In the genomic region with DNA sequence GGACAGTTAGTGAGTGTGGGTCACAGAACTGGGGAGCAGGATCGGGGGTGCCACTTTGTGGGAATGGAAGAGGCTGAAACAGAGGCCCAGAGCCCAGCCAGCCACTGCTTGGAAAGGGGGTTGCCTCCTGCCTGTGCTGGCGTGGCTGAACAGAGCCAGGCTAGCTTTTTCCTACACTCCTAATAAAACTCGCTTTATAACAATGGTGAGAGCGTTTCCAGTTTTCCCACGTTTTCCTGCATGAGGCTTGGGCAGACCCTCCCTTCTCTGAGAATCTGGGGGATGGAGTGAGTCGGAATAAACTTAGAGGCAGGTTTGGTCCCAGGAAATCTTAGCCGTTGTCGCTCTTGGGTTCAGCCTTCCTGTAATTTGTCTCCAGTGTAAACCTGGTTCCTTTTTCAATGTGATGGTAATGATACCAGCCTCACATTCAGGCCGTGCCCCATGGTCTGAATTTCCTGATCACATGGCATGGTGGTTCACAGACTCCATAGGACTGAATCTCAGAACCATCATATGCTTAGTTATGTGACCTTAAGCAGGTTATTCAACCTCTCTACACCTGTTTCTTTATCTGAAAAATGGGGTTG, we compare ENCODE assay signal across 22 cellular contexts. TPM values are rescaled to one million over a fixed set of nuclear protein-coding genes. Genes with fewer than 3 reads are reported as not detected.
A peak's percentile ranks its signal among the peaks of the same experiment; 100 is the strongest.
DNase-seq lines count a peak whose midpoint lies in the region; ATAC-seq and TF ChIP-seq lines count a peak whose summit lies in the region.
"Had no signal": no experiment of that assay in that cellular context is flagged by ENCODE, and none has a peak within 500 bp of the region (broad histone marks: within the 10 kb centered on the region; RNA-seq: fewer than 3 reads in every experiment).

No MANE protein-coding gene starts in this region.

- H3K27me3 Mint-ChIP-seq in WTC11 (ENCODE audit: low read depth) (peaks cover 46% of the 10 kb centered on the region), neural crest cell (ENCODE audit: low read depth) (peaks cover 86% of the 10 kb centered on the region), natural killer cell (ENCODE audit: low read depth in 2 of 2) (peaks cover 49 to 75% of the 10 kb centered on the region in 2 donors)

- DNase-seq in WTC11 (ENCODE audit: low spot score) (no peak), epithelial cell of proximal tubule (ENCODE audit: low read depth) (no peak), neural crest cell (ENCODE audit: low read depth, low spot score) (no peak), tibial artery (no peak), natural killer cell (no peak), NCI-H2081 treated with DMSO at 0.1 percent for 48 hours (lab: John Stamatoyannopoulos, UW) (no peak), DMS153 treated with DMSO at 0.1 percent for 48 hours (lab: John Stamatoyannopoulos, UW; ENCODE audit: unreplicated experiment) (no peak)
- DNase-seq: activated CD4-positive, CD25-positive, alpha-beta regulatory T cell treated with anti-CD3 and anti-CD28 coated beads, Interleukin-2, amount 50 U/mL, for 72 hours; activated CD8-positive, alpha-beta memory T cell treated with anti-CD3 and anti-CD28 coated beads for 24 hours; activated naive CD4-positive, alpha-beta T cell treated with anti-CD3 and anti-CD28 coated beads, Interleukin-2, amount 10 ng/mL, durations not matched to agents 7 days and 5 days; activated T-cell treated with anti-CD3 and anti-CD28 coated beads, Interleukin-2, amount 50 U/mL, for 48 hours; CD8-positive, alpha-beta memory T cell; DMS79 treated with DMSO at 0.1 percent for 48 hours; foreskin melanocyte; HFFc6; MM.1S; NCI-H1694; NCI-H345; SK-N-SH; T-helper 9 cell had no signal

- no peak for TF ChIP-seq CTCF in WTC11 (IDR thresholded peaks at IDR 0.05)
- no peak for TF ChIP-seq CTCF in epithelial cell of proximal tubule (conservative IDR thresholded peaks at IDR 0.05; ENCODE audit: low read depth, low read length)
- no peak for TF ChIP-seq CTCF in neural crest cell (conservative IDR thresholded peaks at IDR 0.05)
- TF ChIP-seq CTCF in tibial artery (IDR thresholded peaks at IDR 0.05): no peak
- no peak for TF ChIP-seq CTCF in natural killer cell (IDR thresholded peaks at IDR 0.05)

- H3K4me3 ChIP-seq in epithelial cell of proximal tubule (ENCODE audit: low read depth, low read length): peak overlapping the region; percentile 64
- peak overlapping the region; percentile 51 to 64 for H3K4me3 ChIP-seq in tibial artery

- no peaks in the 10 kb centered on the region for H3K36me3 Mint-ChIP-seq in WTC11
- no peaks in the 10 kb centered on the region for H3K36me3 Mint-ChIP-seq in neural crest cell (ENCODE audit: low read depth)
- H3K36me3 Mint-ChIP-seq in natural killer cell: no peaks in the 10 kb centered on the region
- H3K36me3 Mint-ChIP-seq: activated naive CD4-positive, alpha-beta T cell treated with anti-CD3 and anti-CD28 coated beads, Interleukin-2, amount 10 ng/mL, durations not matched to agents 7 days and 5 days; IgD-negative memory B cell had no signal

- H3K36me3 ChIP-seq in tibial artery: no peaks in the 10 kb centered on the region

- no peak for ATAC-seq in WTC11
- no peak for ATAC-seq in HG02973 (IDR thresholded peaks at IDR 0.05; ENCODE audit: unreplicated experiment)
- ATAC-seq in natural killer cell: no peak

- intact Hi-C loops in tibial artery (cut with DNase I; ENCODE audit: low total_unique reads): no loop called here
- intact Hi-C loops in natural killer cell (cut with micrococcal nuclease): no loop called here

- H3K4me1 ChIP-seq in tibial artery: peaks cover 0 to 16% (median 5%) of the 10 kb centered on the region in 4 donors

- peak overlapping the region in 1 of 2 donors; percentile 6 for H3K27ac ChIP-seq in tibial artery

- H3K27ac Mint-ChIP-seq in WTC11 (no peak overlapping the region), neural crest cell (ENCODE audit: unreplicated experiment) (no peak overlapping the region), natural killer cell (no peak overlapping the region)
- H3K27ac Mint-ChIP-seq: activated naive CD4-positive, alpha-beta T cell treated with anti-CD3 and anti-CD28 coated beads, Interleukin-2, amount 10 ng/mL, durations not matched to agents 7 days and 5 days; CD8-positive, alpha-beta memory T cell; HFFc6; IgD-negative memory B cell had no signal

- H3K9me3 ChIP-seq in tibial artery: no peaks in the 10 kb centered on the region
- H3K9me3 ChIP-seq: SK-N-SH had no signal

- POLR2A ChIA-PET in WTC11 (lab: Charles Lee): no interaction called here

- peaks cover 0 to 34% of the 10 kb centered on the region in 2 donors for H3K27me3 ChIP-seq in tibial artery

- peaks cover 39% of the 10 kb centered on the region for H3K4me1 Mint-ChIP-seq in WTC11
- H3K4me1 Mint-ChIP-seq in neural crest cell: peaks cover 3% of the 10 kb centered on the region
- H3K4me1 Mint-ChIP-seq in natural killer cell: peaks cover 0 to 4% of the 10 kb centered on the region in 2 donors

- H3K4me3 Mint-ChIP-seq in WTC11: 0 out of 2 replicates have a peak overlapping the region, but pooled peaks have one; percentile 93
- peak overlapping the region; percentile 47 for H3K4me3 Mint-ChIP-seq in neural crest cell
- no peak overlapping the region for H3K4me3 Mint-ChIP-seq in natural killer cell
- H3K4me3 Mint-ChIP-seq: activated naive CD4-positive, alpha-beta T cell treated with anti-CD3 and anti-CD28 coated beads, Interleukin-2, amount 10 ng/mL, durations not matched to agents 7 days and 5 days; CD8-positive, alpha-beta memory T cell; HFFc6; IgD-negative memory B cell had no signal

- CTCF ChIA-PET in WTC11 (lab: Charles Lee): interaction anchor here (1.2 to 1.5 kb wide), 2 partner anchors 19 to 109 kb away, joined by 3 to 5 read pairs; no protein-coding TSS in a partner anchor

- H3K9me3 Mint-ChIP-seq in WTC11: no peaks in the 10 kb centered on the region
- H3K9me3 Mint-ChIP-seq in neural crest cell: no peaks in the 10 kb centered on the region
- no peaks in the 10 kb centered on the region for H3K9me3 Mint-ChIP-seq in natural killer cell
- H3K9me3 Mint-ChIP-seq: activated naive CD4-positive, alpha-beta T cell treated with anti-CD3 and anti-CD28 coated beads, Interleukin-2, amount 10 ng/mL, durations not matched to agents 7 days and 5 days; CD8-positive, alpha-beta memory T cell; HFFc6 had no signal

TF ChIP-seq in WTC11, 78 proteins besides CTCF, POLR2A, EP300 and RAD21:
- TF ChIP-seq NFATC4 (CRISPR knock-in tag; IDR thresholded peaks at IDR 0.05) (no peak), ZSCAN18 (CRISPR knock-in tag; IDR thresholded peaks at IDR 0.05) (no peak), ZNF232 (CRISPR knock-in tag; IDR thresholded peaks at IDR 0.05) (no peak), NR3C1 (CRISPR knock-in tag; conservative IDR thresholded peaks at IDR 0.05; ENCODE audit: low read depth) (no peak), ZNF219 (CRISPR knock-in tag; IDR thresholded peaks at IDR 0.05; ENCODE audit: borderline replicate concordance) (no peak), TEAD1 (CRISPR knock-in tag; IDR thresholded peaks at IDR 0.05) (no peak), TEAD4 (CRISPR knock-in tag; IDR thresholded peaks at IDR 0.05) (no peak), RORB (CRISPR knock-in tag; IDR thresholded peaks at IDR 0.05) (no peak), SP1 (CRISPR knock-in tag; conservative IDR thresholded peaks at IDR 0.05) (no peak), NFE2L1 (CRISPR knock-in tag; IDR thresholded peaks at IDR 0.05) (no peak), ELF4 (CRISPR knock-in tag; IDR thresholded peaks at IDR 0.05; ENCODE audit: low read depth) (no peak), E2F1 (CRISPR knock-in tag; IDR thresholded peaks at IDR 0.05) (no peak)
- TF ChIP-seq, protein P1, sequence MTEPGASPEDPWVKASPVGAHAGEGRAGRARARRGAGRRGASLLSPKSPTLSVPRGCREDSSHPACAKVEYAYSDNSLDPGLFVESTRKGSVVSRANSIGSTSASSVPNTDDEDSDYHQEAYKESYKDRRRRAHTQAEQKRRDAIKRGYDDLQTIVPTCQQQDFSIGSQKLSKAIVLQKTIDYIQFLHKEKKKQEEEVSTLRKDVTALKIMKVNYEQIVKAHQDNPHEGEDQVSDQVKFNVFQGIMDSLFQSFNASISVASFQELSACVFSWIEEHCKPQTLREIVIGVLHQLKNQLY (CRISPR knock-in tag; IDR thresholded peaks at IDR 0.05): no peak

RNA-seq across cellular contexts. Expression of gene FGD5, which starts 6.5 kb away (rescaled TPM):
- total RNA-seq in WTC11 (2021) (18.3 to 20.0 TPM (median 19.3 TPM) in 3 replicates), epithelial cell of proximal tubule (0.06 TPM in 1 of 2 replicates, not detected in the other), neural crest cell (0.27 and 0.61 TPM in 2 replicates), natural killer cell (not detected)
- total RNA-seq: CD8-positive, alpha-beta memory T cell; HFFc6 had no signal

Comparison
In these comparisons a context has a peak if more than half of its experiments do, and no peak if none do; other contexts are left out.
1. RNA of gene FGD5, which starts 6.5 kb away (total RNA-seq): 18.3 to 20.0 TPM in WTC11; 0.27 to 0.61 TPM in neural crest cell, 0.06 TPM in epithelial cell of proximal tubule and not detected in natural killer cell; every median in the first group is over 10 times any median in the second.